In genomic region chr22:28977481-28977971, GRCh38 we compare ENCODE assay signal across 9 cellular contexts.
A peak's percentile ranks its signal among the peaks of the same experiment; 100 is the strongest.
DNase-seq lines count a peak whose midpoint lies in the region; ATAC-seq, FAIRE-seq and TF ChIP-seq lines count a peak whose summit lies in the region.
"Had no signal": no experiment of that assay in that cellular context is flagged by ENCODE, and none has a peak within 500 bp of the region (broad histone marks: within the 10 kb centered on the region; RNA-seq: fewer than 3 reads in every experiment).

No MANE protein-coding gene starts in this region.

- H2BK5ac ChIP-seq in mesenchymal stem cell (ENCODE audit: low read depth, low read length, poor library complexity, severe bottlenecking) = no peak overlapping the region

- no peaks in the 10 kb centered on the region for H3K27me3 ChIP-seq in Panc1 (ENCODE audit: control insufficient read depth, insufficient read depth, low read length)
- no peaks in the 10 kb centered on the region for H3K27me3 ChIP-seq in endothelial cell of umbilical vein (ENCODE audit: control insufficient read depth in 2 of 2, insufficient read depth in 2 of 2, low read length in 2 of 2)
- H3K27me3 ChIP-seq in mesenchymal stem cell (ENCODE audit: control insufficient read depth in 1 of 2, insufficient read depth in 1 of 2, low read length in 2 of 2) = no peaks in the 10 kb centered on the region
- no peaks in the 10 kb centered on the region for H3K27me3 ChIP-seq in uterus

- no peaks in the 10 kb centered on the region for H3K79me2 ChIP-seq in endothelial cell of umbilical vein (ENCODE audit: control insufficient read depth, insufficient read depth, low read length)

- ATAC-seq in Panc1 (0 out of 2 replicates have a peak, but pooled peaks have one; percentile 45), HG03460 (IDR thresholded peaks at IDR 0.05; ENCODE audit: unreplicated experiment) (no peak)

- H3K9me1 ChIP-seq in endothelial cell of umbilical vein (replicated peaks; ENCODE audit: control insufficient read depth, extremely low read depth, insufficient read depth, low read length) = no peaks in the 10 kb centered on the region

- no peak overlapping the region for H3K4me3 ChIP-seq in Panc1 (ENCODE audit: low read depth in 2 of 2, low read length in 2 of 2)
- peak overlapping the region in 2 of 3 experiments; percentile 13 to 50 for H3K4me3 ChIP-seq in endothelial cell of umbilical vein (replicated peaks in 1 of 3; ENCODE audit: insufficient read depth in 1 of 3, low read depth in 1 of 3, low read length in 3 of 3)
- peak overlapping the region in 1 of 2 experiments; percentile 62 for H3K4me3 ChIP-seq in mesenchymal stem cell (ENCODE audit: insufficient read depth in 1 of 2, low read depth in 1 of 2, low read length in 2 of 2)
- H3K4me3 ChIP-seq in uterus = peak overlapping the region in 1 of 2 donors; percentile 23

- WGBS in mesenchymal stem cell = 84% methylated on average over 5 of the region's 5 CpGs

- peaks cover 20% of the 10 kb centered on the region for H3K79me1 ChIP-seq in mesenchymal stem cell (replicated peaks; ENCODE audit: low read length, poor library complexity, severe bottlenecking)

- no peak overlapping the region for H2BK120ac ChIP-seq in mesenchymal stem cell (ENCODE audit: low read depth, low read length)

- no peak overlapping the region for H2BK15ac ChIP-seq in mesenchymal stem cell (ENCODE audit: low read depth, poor library complexity, severe bottlenecking)

- H3K4me1 ChIP-seq in Panc1 (ENCODE audit: control insufficient read depth, insufficient read depth, low read length) (peaks cover 12% of the 10 kb centered on the region), endothelial cell of umbilical vein (ENCODE audit: control insufficient read depth, extremely low read depth, insufficient read depth, low read length) (peaks cover 27% of the 10 kb centered on the region), mesenchymal stem cell (ENCODE audit: control insufficient read depth, insufficient read depth, low read depth, low read length) (peaks cover 13% of the 10 kb centered on the region), uterus (peaks cover 0 to 5% of the 10 kb centered on the region in 2 donors)

- H2BK12ac ChIP-seq in mesenchymal stem cell (ENCODE audit: low read length in 2 of 2) = no peak overlapping the region

- CTCF ChIA-PET in Panc1 (lab: Charles Lee) = no interaction called here
- CTCF ChIA-PET in endothelial cell of umbilical vein (lab: Charles Lee) = interaction anchor here (1.3 to 3.2 kb wide), 4 partner anchors 18 to 122 kb away, joined by 3 to 16 read pairs (median 6); no protein-coding TSS in a partner anchor

- H3K4ac ChIP-seq in mesenchymal stem cell (ENCODE audit: low read depth in 1 of 2, low read length in 2 of 2) = no peak overlapping the region

- no peak overlapping the region for H3K14ac ChIP-seq in mesenchymal stem cell (ENCODE audit: low read length in 2 of 2)

- no peaks in the 10 kb centered on the region for H4K20me1 ChIP-seq in endothelial cell of umbilical vein (replicated peaks; ENCODE audit: control insufficient read depth, extremely low read depth, insufficient read depth, low read length)

- H2AK5ac ChIP-seq in mesenchymal stem cell (ENCODE audit: low read length, severe bottlenecking) = no peak overlapping the region

- DNase-seq in Panc1 (ENCODE audit: low read depth, low spot score) (no peak), endothelial cell of umbilical vein (ENCODE audit: low read depth, low spot score) (peak; percentile 48), mesenchymal stem cell (peak; percentile 33), uterus (no peak), T1000 (lab: John Stamatoyannopoulos, UW) (no peak), putamen (ENCODE audit: low spot score) (no peak)
- DNase-seq: NCI-H1092 treated with DMSO at 0.1 percent for 48 hours, T-helper 1 cell had no signal

- TF ChIP-seq CTCF in Panc1 (IDR thresholded peaks at IDR 0.05) (no peak), endothelial cell of umbilical vein (IDR thresholded peaks at IDR 0.05; ENCODE audit: extremely low read depth in 1 of 2, insufficient read depth in 1 of 2, low read depth in 1 of 2, low read length in 2 of 2) (no peak), uterus (IDR thresholded peaks at IDR 0.05) (peak in 2 of 4 experiments; percentile 1 to 18)

- H2AFZ ChIP-seq in endothelial cell of umbilical vein (ENCODE audit: low read depth, low read length) = peak overlapping the region; percentile 62
- no peak overlapping the region for H2AFZ ChIP-seq in mesenchymal stem cell (ENCODE audit: low read depth, low read length)

- H3K36me3 ChIP-seq in Panc1 (ENCODE audit: control insufficient read depth, insufficient read depth, low read length) (no peaks in the 10 kb centered on the region), endothelial cell of umbilical vein (ENCODE audit: control insufficient read depth in 2 of 2, extremely low read depth in 1 of 2, insufficient read depth in 2 of 2, low read length in 2 of 2) (no peaks in the 10 kb centered on the region), mesenchymal stem cell (ENCODE audit: control insufficient read depth in 1 of 2, insufficient read depth in 2 of 2, low read depth in 1 of 2, low read length in 2 of 2) (no peaks in the 10 kb centered on the region), uterus (no peaks in the 10 kb centered on the region)

- peak overlapping the region; percentile 87 for H3K4me2 ChIP-seq in endothelial cell of umbilical vein (ENCODE audit: insufficient read depth, low read length)
- peak overlapping the region; percentile 67 for H3K4me2 ChIP-seq in mesenchymal stem cell (ENCODE audit: low read length, poor library complexity, severe bottlenecking)

- peak; percentile 37 for FAIRE-seq in endothelial cell of umbilical vein (lab: Jason Lieb, UNC)

- TF ChIP-seq POLR2A in endothelial cell of umbilical vein (IDR thresholded peaks at IDR 0.05; ENCODE audit: low read depth, low read length) (peak; percentile 31), uterus (IDR thresholded peaks at IDR 0.05) (no peak)

- H4K91ac ChIP-seq in mesenchymal stem cell (ENCODE audit: low read length) = no peak overlapping the region

- H3K9ac ChIP-seq in endothelial cell of umbilical vein (replicated peaks; ENCODE audit: extremely low read depth, insufficient read depth, low read length) (peak overlapping the region; percentile 78), mesenchymal stem cell (ENCODE audit: low read length) (peak overlapping the region; percentile 81)

- in situ Hi-C loops in Panc1 (cut with HindIII; ENCODE audit: low pct_unique_long_range_greater_than_20kb, low sequenced_read_pairs) = no loop called here

- dilution Hi-C loops in endothelial cell of umbilical vein (cut with MboI; ENCODE audit: extremely low pct_ligation_motif_present, low sequenced_read_pairs) = no loop called here

- H3K23ac ChIP-seq in mesenchymal stem cell (ENCODE audit: low read length in 2 of 2) = no peak overlapping the region

- POLR2A ChIA-PET in Panc1 (lab: Charles Lee) (no interaction called here), endothelial cell of umbilical vein (lab: Charles Lee) (no interaction called here)

- no peak overlapping the region for H3K18ac ChIP-seq in mesenchymal stem cell (ENCODE audit: low read depth in 1 of 2, low read length in 2 of 2)

- H3K27ac ChIP-seq in Panc1 (ENCODE audit: low read length) (peak overlapping the region; percentile 44; the same call in 1 of the 2 replicates), endothelial cell of umbilical vein (ENCODE audit: insufficient read depth, low read depth, low read length) (peak overlapping the region; percentile 59), mesenchymal stem cell (ENCODE audit: low read length, poor library complexity, severe bottlenecking) (peak overlapping the region; percentile 86), uterus (peak overlapping the region; percentile 55 to 61)

- no peak overlapping the region for H4K8ac ChIP-seq in mesenchymal stem cell (ENCODE audit: low read length)

- H3K9me3 ChIP-seq in Panc1 (ENCODE audit: control insufficient read depth, insufficient read depth, low read depth, low read length) (no peaks in the 10 kb centered on the region), endothelial cell of umbilical vein (replicated peaks; ENCODE audit: control insufficient read depth, insufficient read depth, low read length) (no peaks in the 10 kb centered on the region), mesenchymal stem cell (ENCODE audit: control insufficient read depth, low read length) (no peaks in the 10 kb centered on the region), uterus (no peaks in the 10 kb centered on the region)

- BruUV-seq in Panc1 (replicated peaks; lab: Mats Ljungman, UMichigan) (no TSS peak), endothelial cell of umbilical vein (replicated peaks; lab: Mats Ljungman, UMichigan) (no TSS peak)

- intact Hi-C loops in Panc1 (cut with micrococcal nuclease; ENCODE audit: unreplicated experiment) (no loop called here), endothelial cell of umbilical vein (cut with micrococcal nuclease) (loop anchor here (1.0 kb wide), 1 partner anchor 54 kb away; no protein-coding TSS in a partner anchor), uterus (cut with DNase I; ENCODE audit: low total_unique reads) (no loop called here)

TF ChIP-seq in endothelial cell of umbilical vein, 7 proteins besides CTCF, POLR2A, EP300 and RAD21:
- TF ChIP-seq GATA2 (IDR thresholded peaks at IDR 0.05; ENCODE audit: insufficient read depth, insufficient read length, low read depth, low read length) = no peak
- TF ChIP-seq FOS (IDR thresholded peaks at IDR 0.05; ENCODE audit: borderline replicate concordance, insufficient read depth, low read length) = no peak
- no peak for TF ChIP-seq POLR2AphosphoS5 (IDR thresholded peaks at IDR 0.05; ENCODE audit: insufficient read depth, low read depth, low read length)
- TF ChIP-seq MAX (IDR thresholded peaks at IDR 0.05; ENCODE audit: insufficient read depth, insufficient read length) = no peak
- TF ChIP-seq MYC (IDR thresholded peaks at IDR 0.05; ENCODE audit: low read depth, low read length) = no peak
- no peak for TF ChIP-seq JUN (IDR thresholded peaks at IDR 0.05; ENCODE audit: borderline replicate concordance, insufficient read depth, insufficient read length, low read depth)
- TF ChIP-seq EZH2 (IDR thresholded peaks at IDR 0.05; ENCODE audit: borderline replicate concordance, low read depth, low read length, severe bottlenecking) = no peak

Comparison
In these comparisons a context has a peak if more than half of its experiments do, and no peak if none do; other contexts are left out.
1. DNase-seq: peak in endothelial cell of umbilical vein (single experiment) and mesenchymal stem cell (single experiment); none in Panc1 (single experiment), uterus (0 of 2), T1000 (single experiment) and putamen (single experiment).
2. H3K4me3 ChIP-seq: peak in endothelial cell of umbilical vein (2 of 3); none in Panc1 (0 of 2).
3. Peak in every context shown above with its lines, with median percentiles within 50 percentile points of each other: H3K27ac ChIP-seq.